In genomic region chr2:84906900-84907714, GRCh38 we compare ENCODE assay signal across 1 cellular context.
TF ChIP-seq lines count a peak whose summit lies in the region.

No MANE protein-coding gene starts in this region.

TF ChIP-seq in HepG2, 621 proteins besides CTCF, POLR2A, EP300 and RAD21 (continued from another document):
- no peak for TF ChIP-seq KIAA2018 (CRISPR knock-in tag; IDR thresholded peaks at IDR 0.05; ENCODE audit: borderline replicate concordance)
- no peak for TF ChIP-seq MIXL1 (CRISPR knock-in tag; IDR thresholded peaks at IDR 0.05)
- no peak for TF ChIP-seq ZNF790 (CRISPR knock-in tag; IDR thresholded peaks at IDR 0.05; ENCODE audit: borderline replicate concordance)
- TF ChIP-seq NR2C2 (CRISPR knock-in tag; IDR thresholded peaks at IDR 0.05; ENCODE audit: borderline replicate concordance), result no peak
- TF ChIP-seq NR0B2 (CRISPR knock-in tag; IDR thresholded peaks at IDR 0.05), result no peak
- no peak for TF ChIP-seq CREB3 (CRISPR knock-in tag; IDR thresholded peaks at IDR 0.05)
- TF ChIP-seq SRSF1 (optimal IDR thresholded peaks at IDR 0.05; ENCODE audit: low read depth, low read length), result no peak
- no peak for TF ChIP-seq FIP1L1 (IDR thresholded peaks at IDR 0.05; ENCODE audit: borderline replicate concordance, insufficient read depth, low read depth, low read length)
- peak; percentile 97 for TF ChIP-seq ZBTB33 (CRISPR knock-in tag; IDR thresholded peaks at IDR 0.05)
- no peak for TF ChIP-seq ERF (CRISPR knock-in tag; IDR thresholded peaks at IDR 0.05)
- no peak for TF ChIP-seq ZSCAN20 (CRISPR knock-in tag; IDR thresholded peaks at IDR 0.05; ENCODE audit: borderline replicate concordance)
- no peak for TF ChIP-seq ZNF782 (CRISPR knock-in tag; IDR thresholded peaks at IDR 0.05; ENCODE audit: borderline replicate concordance)
- no peak for TF ChIP-seq ZNF12 (CRISPR knock-in tag; IDR thresholded peaks at IDR 0.05)
- no peak for TF ChIP-seq YEATS2 (CRISPR knock-in tag; IDR thresholded peaks at IDR 0.05; ENCODE audit: borderline replicate concordance)
- TF ChIP-seq SKI (IDR thresholded peaks at IDR 0.05; ENCODE audit: partially characterized antibody), result no peak
- no peak for TF ChIP-seq JUNB (CRISPR knock-in tag; IDR thresholded peaks at IDR 0.05; ENCODE audit: borderline replicate concordance)
- TF ChIP-seq ZNF709 (CRISPR knock-in tag; IDR thresholded peaks at IDR 0.05), result no peak
- no peak for TF ChIP-seq ZNF777 (CRISPR knock-in tag; IDR thresholded peaks at IDR 0.05)
- TF ChIP-seq JUND (CRISPR knock-in tag; IDR thresholded peaks at IDR 0.05), result no peak
- no peak for TF ChIP-seq PAX8 (CRISPR knock-in tag; IDR thresholded peaks at IDR 0.05; ENCODE audit: borderline replicate concordance)
- TF ChIP-seq ATF7-NPFF (CRISPR knock-in tag; IDR thresholded peaks at IDR 0.05; ENCODE audit: low read depth), result no peak
- TF ChIP-seq HNRNPH1 (optimal IDR thresholded peaks at IDR 0.05; ENCODE audit: low read depth, low read length), result no peak
- TF ChIP-seq POLR2AphosphoS5 (IDR thresholded peaks at IDR 0.05; ENCODE audit: low read depth, low read length), result peak; percentile 26; the same call in 1 of the 2 replicates
- TF ChIP-seq TOE1 (CRISPR knock-in tag; IDR thresholded peaks at IDR 0.05), result no peak
- TF ChIP-seq FOXO1 (CRISPR knock-in tag; IDR thresholded peaks at IDR 0.05), result no peak
- TF ChIP-seq ZNF572 (CRISPR knock-in tag; IDR thresholded peaks at IDR 0.05), result no peak
- no peak for TF ChIP-seq ZNF253 (CRISPR knock-in tag; IDR thresholded peaks at IDR 0.05; ENCODE audit: borderline replicate concordance)
- TF ChIP-seq TCF7L2 (IDR thresholded peaks at IDR 0.05; ENCODE audit: low read depth, low read length), result no peak
- no peak for TF ChIP-seq ZNF234 (CRISPR knock-in tag; conservative IDR thresholded peaks at IDR 0.05)
- no peak for TF ChIP-seq ZZZ3 (CRISPR knock-in tag; IDR thresholded peaks at IDR 0.05; ENCODE audit: borderline replicate concordance)
- TF ChIP-seq ZNF841 (CRISPR knock-in tag; IDR thresholded peaks at IDR 0.05; ENCODE audit: borderline replicate concordance), result no peak
- TF ChIP-seq SOX5 (CRISPR knock-in tag; IDR thresholded peaks at IDR 0.05; ENCODE audit: borderline replicate concordance), result no peak
- no peak for TF ChIP-seq MXD3 (CRISPR knock-in tag; IDR thresholded peaks at IDR 0.05)
- TF ChIP-seq CEBPZ (IDR thresholded peaks at IDR 0.05; ENCODE audit: low read length), result no peak
- no peak for TF ChIP-seq DMAP1 (CRISPR knock-in tag; IDR thresholded peaks at IDR 0.05)
- TF ChIP-seq ZNF441 (CRISPR knock-in tag; IDR thresholded peaks at IDR 0.05; ENCODE audit: borderline replicate concordance), result 0 out of 2 replicates have a peak, but pooled peaks have one; percentile 22
- no peak for TF ChIP-seq ZNF354B (CRISPR knock-in tag; IDR thresholded peaks at IDR 0.05)
- no peak for TF ChIP-seq HES4 (CRISPR knock-in tag; IDR thresholded peaks at IDR 0.05; ENCODE audit: borderline replicate concordance)
- TF ChIP-seq ZNF713 (CRISPR knock-in tag; IDR thresholded peaks at IDR 0.05), result no peak
- peak; percentile 25 for TF ChIP-seq PHF5A (CRISPR knock-in tag; IDR thresholded peaks at IDR 0.05; ENCODE audit: low read depth, unreplicated experiment)
- TF ChIP-seq SRY (CRISPR knock-in tag; IDR thresholded peaks at IDR 0.05), result no peak
